In genomic region chr7:138075786-138076185, GRCh38 we compare ENCODE assay signal across 1 cellular context.
A peak's percentile ranks its signal among the peaks of the same experiment; 100 is the strongest.
TF ChIP-seq lines count a peak whose summit lies in the region.

No MANE protein-coding gene starts in this region.

TF ChIP-seq in HepG2, 621 proteins besides CTCF, POLR2A, EP300 and RAD21:
- TF ChIP-seq POGZ (CRISPR knock-in tag; IDR thresholded peaks at IDR 0.05) (0 out of 2 replicates have a peak, but pooled peaks have one; percentile 31), ZNF280D (CRISPR knock-in tag; IDR thresholded peaks at IDR 0.05) (0 out of 2 replicates have a peak, but pooled peaks have one; percentile 25), ZNF431 (CRISPR knock-in tag; IDR thresholded peaks at IDR 0.05; ENCODE audit: borderline replicate concordance, low read depth) (peak; percentile 99)
